In genomic region chr12:39032034-39032433, GRCh38 we compare ENCODE assay signal across 27 cellular contexts.
DNase-seq lines count a peak whose midpoint lies in the region; ATAC-seq, FAIRE-seq and TF ChIP-seq lines count a peak whose summit lies in the region.
"Had no signal": no experiment of that assay in that cellular context is flagged by ENCODE, and none has a peak within 500 bp of the region (broad histone marks: within the 10 kb centered on the region; RNA-seq: fewer than 3 reads in every experiment).

No MANE protein-coding gene starts in this region.

- no TSS peak for BruUV-seq in PC-3 (replicated peaks; lab: Mats Ljungman, UMichigan)

- no peak overlapping the region for H2AFZ ChIP-seq in PC-3 (ENCODE audit: low read length)

- POLR2A ChIA-PET in PC-3 (lab: Charles Lee; ENCODE audit: unreplicated experiment), result no interaction called here

- H3K27ac ChIP-seq in PC-3 (ENCODE audit: low read length), result no peak overlapping the region
- H3K27ac ChIP-seq: BLaER1 had no signal

- no peaks in the 10 kb centered on the region for H3K27me3 Mint-ChIP-seq in type B pancreatic cell
- H3K27me3 Mint-ChIP-seq: CD4-positive, alpha-beta memory T cell; CD4-positive, CD25-positive, alpha-beta regulatory T cell; CD8-positive, alpha-beta memory T cell had no signal

- no peaks in the 10 kb centered on the region for H3K4me1 Mint-ChIP-seq in type B pancreatic cell (ENCODE audit: unreplicated experiment)
- H3K4me1 Mint-ChIP-seq: CD4-positive, alpha-beta memory T cell; CD4-positive, CD25-positive, alpha-beta regulatory T cell; CD8-positive, alpha-beta memory T cell had no signal

- intact Hi-C loops in PC-3 (cut with micrococcal nuclease), result no loop called here

- CTCF ChIA-PET in PC-3 (lab: Charles Lee), result no interaction called here

- H3F3A ChIP-seq in PC-3 (ENCODE audit: low read length, unreplicated experiment), result no peaks in the 10 kb centered on the region

- no peak overlapping the region for H3K9ac ChIP-seq in PC-3 (ENCODE audit: low read length)
- H3K9ac ChIP-seq: BLaER1 had no signal

- no peaks in the 10 kb centered on the region for H4K20me1 ChIP-seq in PC-3 (ENCODE audit: low read length)
- H4K20me1 ChIP-seq: BLaER1 had no signal

- H3K4me3 Mint-ChIP-seq in type B pancreatic cell, result no peak overlapping the region
- H3K4me3 Mint-ChIP-seq: CD14-positive monocyte; CD4-positive, alpha-beta memory T cell; CD4-positive, CD25-positive, alpha-beta regulatory T cell; CD8-positive, alpha-beta memory T cell had no signal

- no peaks in the 10 kb centered on the region for H3K9me2 ChIP-seq in PC-3 (replicated peaks; ENCODE audit: low read length)

- no peaks in the 10 kb centered on the region for H3K36me3 Mint-ChIP-seq in type B pancreatic cell
- H3K36me3 Mint-ChIP-seq: CD14-positive monocyte; CD4-positive, alpha-beta memory T cell; CD4-positive, CD25-positive, alpha-beta regulatory T cell; CD8-positive, alpha-beta memory T cell had no signal

- DNase-seq in NCI-H460 (ENCODE audit: extremely low read depth, low read depth), result peak; percentile 18
- DNase-seq in PC-3, result peak; percentile 30
- peak; percentile 10 for DNase-seq in bronchial epithelial cell (ENCODE audit: low read depth)
- DNase-seq in NCI-H2081 treated with DMSO at 0.1 percent for 48 hours (lab: John Stamatoyannopoulos, UW), result no peak
- DNase-seq in type B pancreatic cell (ENCODE audit: extremely low spot score, unreplicated experiment), result no peak
- DNase-seq: 8988T; ACHN; BE2C; C1 segment of cervical spinal cord; CD4-positive, alpha-beta memory T cell; CD4-positive, CD25-positive, alpha-beta regulatory T cell; CD8-positive, alpha-beta memory T cell; COR-L47; DMS 273 treated with DMSO at 0.1 percent for 48 hours; DMS153; DMS53; DMS79; DND-41; EL; GDM1 had no signal

- ATAC-seq in PC-3, result peak; percentile 90
- no peak for ATAC-seq in HG02678 (IDR thresholded peaks at IDR 0.05; ENCODE audit: unreplicated experiment)
- ATAC-seq: GM12878 had no signal

- no peak for FAIRE-seq in bronchial epithelial cell (lab: Jason Lieb, UNC)
- FAIRE-seq: A204.1, GM12878, GM12892, GM18507 had no signal

- H3K9me3 Mint-ChIP-seq in type B pancreatic cell, result no peaks in the 10 kb centered on the region
- H3K9me3 Mint-ChIP-seq: CD4-positive, alpha-beta memory T cell; CD8-positive, alpha-beta memory T cell had no signal

- H3K79me2 ChIP-seq in PC-3 (ENCODE audit: low read length), result no peaks in the 10 kb centered on the region

- no peaks in the 10 kb centered on the region for H3K27me3 ChIP-seq in PC-3 (ENCODE audit: low read length)
- no peaks in the 10 kb centered on the region for H3K27me3 ChIP-seq in bronchial epithelial cell (ENCODE audit: control insufficient read depth, insufficient read depth, low read length)
- H3K27me3 ChIP-seq: BE2C, BLaER1 had no signal

- peaks cover 5% of the 10 kb centered on the region; the same call in 1 of the 2 replicates for H3K4me1 ChIP-seq in PC-3 (ENCODE audit: insufficient read depth, low read length)
- H3K4me1 ChIP-seq: BLaER1 had no signal

- no peaks in the 10 kb centered on the region for H3K9me3 ChIP-seq in PC-3 (ENCODE audit: low read length)
- H3K9me3 ChIP-seq: BE2C, BLaER1 had no signal

- no peak for TF ChIP-seq CTCF in PC-3 (conservative IDR thresholded peaks at IDR 0.05; ENCODE audit: low read depth, low read length)
- no peak for TF ChIP-seq CTCF in bronchial epithelial cell (IDR thresholded peaks at IDR 0.05; ENCODE audit: insufficient read depth, low read length, severe bottlenecking)
- TF ChIP-seq CTCF in type B pancreatic cell (conservative IDR thresholded peaks at IDR 0.05), result no peak

- no peak overlapping the region for H3K4me2 ChIP-seq in PC-3 (ENCODE audit: low read length)
- H3K4me2 ChIP-seq: BLaER1 had no signal

- no peak overlapping the region for H3K27ac Mint-ChIP-seq in type B pancreatic cell
- H3K27ac Mint-ChIP-seq: CD14-positive monocyte; CD4-positive, alpha-beta memory T cell; CD4-positive, CD25-positive, alpha-beta regulatory T cell; CD8-positive, alpha-beta memory T cell had no signal

- H3K36me3 ChIP-seq in PC-3 (ENCODE audit: low read depth, low read length) (no peaks in the 10 kb centered on the region), bronchial epithelial cell (ENCODE audit: control insufficient read depth, insufficient read depth, low read length) (no peaks in the 10 kb centered on the region)
- H3K36me3 ChIP-seq: BE2C, BLaER1 had no signal

- H3K4me3 ChIP-seq in PC-3 (ENCODE audit: low read length), result no peak overlapping the region
- H3K4me3 ChIP-seq in bronchial epithelial cell (ENCODE audit: low read depth, low read length), result no peak overlapping the region
- H3K4me3 ChIP-seq: BLaER1, GM12878 had no signal

Comparison
In these comparisons a context has a peak if more than half of its experiments do, and no peak if none do; other contexts are left out.
1. DNase-seq: peak in NCI-H460 (single experiment), PC-3 (single experiment) and bronchial epithelial cell (single experiment); none in NCI-H2081 treated with DMSO at 0.1 percent for 48 hours (single experiment) and type B pancreatic cell (single experiment).